ENCODE assay signal across 1 cellular context in the genomic region with DNA sequence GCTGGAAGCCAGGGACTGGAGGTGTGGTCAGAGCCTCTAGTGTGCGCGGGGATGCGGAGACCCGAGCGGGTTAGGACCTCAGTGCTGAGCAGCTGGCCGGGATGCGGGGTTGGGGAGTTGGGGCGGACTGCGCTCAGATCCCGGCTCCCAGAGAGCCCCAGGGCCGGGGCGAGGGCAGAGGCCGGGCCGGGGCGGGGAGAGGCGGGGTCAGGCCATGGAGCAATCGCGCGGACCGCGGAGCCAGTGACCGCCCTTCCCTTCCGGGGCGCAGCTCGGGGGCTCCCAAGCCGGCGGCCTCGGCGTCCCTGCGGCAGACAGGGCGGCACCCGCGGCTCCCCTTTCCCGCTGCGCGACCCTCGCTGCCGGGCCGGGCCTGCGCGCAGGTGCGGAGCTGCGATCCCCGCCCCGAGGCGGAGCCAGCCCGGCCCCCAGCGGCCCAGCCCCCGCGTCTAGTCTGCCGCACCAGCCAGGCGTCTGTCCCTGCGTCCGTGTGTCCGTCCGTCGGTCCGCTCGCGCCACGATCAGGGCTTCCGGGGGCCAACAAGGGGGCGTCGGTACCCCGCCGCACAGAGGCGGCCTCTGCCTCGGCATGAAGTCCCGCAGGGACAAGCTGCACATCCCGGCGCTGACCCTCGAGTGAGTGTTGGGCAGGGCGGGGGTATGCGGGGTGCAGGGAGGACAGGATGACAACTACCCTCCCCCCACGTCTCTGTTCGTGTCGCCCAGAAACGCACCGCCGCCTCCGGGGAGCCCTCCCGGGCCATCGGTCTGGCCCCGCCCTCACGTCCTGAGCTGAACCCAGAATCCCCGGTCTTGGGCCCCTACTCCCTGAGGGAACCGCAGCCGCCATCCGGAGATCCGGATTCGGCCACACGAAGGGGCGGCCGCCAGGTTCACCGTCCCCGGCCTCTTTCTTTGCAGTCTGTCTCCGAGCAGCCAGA.
A peak's percentile ranks its signal among the peaks of the same experiment; 100 is the strongest.
TF ChIP-seq lines count a peak whose summit lies in the region.

No MANE protein-coding gene starts in this region.

TF ChIP-seq in K562, 482 proteins besides CTCF, POLR2A, EP300 and RAD21 (continued from another document and continues in another):
- TF ChIP-seq, protein P1, sequence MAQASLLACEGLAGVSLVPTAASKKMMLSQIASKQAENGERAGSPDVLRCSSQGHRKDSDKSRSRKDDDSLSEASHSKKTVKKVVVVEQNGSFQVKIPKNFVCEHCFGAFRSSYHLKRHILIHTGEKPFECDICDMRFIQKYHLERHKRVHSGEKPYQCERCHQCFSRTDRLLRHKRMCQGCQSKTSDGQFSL (CRISPR knock-in tag; IDR thresholded peaks at IDR 0.05), result no peak; the same call in 1 of the 2 replicates
- TF ChIP-seq, protein P1 (tag; IDR thresholded peaks at IDR 0.05), result no peak
- TF ChIP-seq, protein P2, sequence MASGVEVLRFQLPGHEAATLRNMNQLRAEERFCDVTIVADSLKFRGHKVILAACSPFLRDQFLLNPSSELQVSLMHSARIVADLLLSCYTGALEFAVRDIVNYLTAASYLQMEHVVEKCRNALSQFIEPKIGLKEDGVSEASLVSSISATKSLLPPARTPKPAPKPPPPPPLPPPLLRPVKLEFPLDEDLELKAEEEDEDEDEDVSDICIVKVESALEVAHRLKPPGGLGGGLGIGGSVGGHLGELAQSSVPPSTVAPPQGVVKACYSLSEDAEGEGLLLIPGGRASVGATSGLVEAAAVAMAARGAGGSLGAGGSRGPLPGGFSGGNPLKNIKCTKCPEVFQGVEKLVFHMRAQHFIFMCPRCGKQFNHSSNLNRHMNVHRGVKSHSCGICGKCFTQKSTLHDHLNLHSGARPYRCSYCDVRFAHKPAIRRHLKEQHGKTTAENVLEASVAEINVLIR (CRISPR knock-in tag; IDR thresholded peaks at IDR 0.05), result no peak
- TF ChIP-seq NUFIP1 (IDR thresholded peaks at IDR 0.05; ENCODE audit: partially characterized antibody) (no peak), TBL1XR1 (IDR thresholded peaks at IDR 0.05; ENCODE audit: low read length in 2 of 2) (no peak), KDM1A (IDR thresholded peaks at IDR 0.05) (no peak; a peak in 1 of 4 replicates), SIN3B (IDR thresholded peaks at IDR 0.05; ENCODE audit: low read depth) (0 out of 2 replicates have a peak, but pooled peaks have one; percentile 38), POLR2AphosphoS2 (IDR thresholded peaks at IDR 0.05; ENCODE audit: low read length) (no peak), HCFC1 (IDR thresholded peaks at IDR 0.05; ENCODE audit: low read depth, low read length) (no peak), ZNF644 (tag; IDR thresholded peaks at IDR 0.05; ENCODE audit: low read depth) (no peak), PRPF4 (IDR thresholded peaks at IDR 0.05; ENCODE audit: insufficient read depth, low read depth, low read length, poor library complexity, severe bottlenecking) (no peak), ADNP (tag; IDR thresholded peaks at IDR 0.05) (no peak), NR2F6 (CRISPR knock-in tag; IDR thresholded peaks at IDR 0.05) (no peak), ERF (CRISPR knock-in tag; IDR thresholded peaks at IDR 0.05) (no peak), ZNF175 (CRISPR knock-in tag; IDR thresholded peaks at IDR 0.05; ENCODE audit: low read depth) (no peak), ZC3H4 (CRISPR knock-in tag; IDR thresholded peaks at IDR 0.05; ENCODE audit: borderline replicate concordance) (no peak), SRSF7 (optimal IDR thresholded peaks at IDR 0.05; ENCODE audit: low read depth, low read length) (no peak), ARHGAP35 (IDR thresholded peaks at IDR 0.05; ENCODE audit: partially characterized antibody) (no peak), GABPB2 (CRISPR knock-in tag; conservative IDR thresholded peaks at IDR 0.05) (no peak), NR1H2 (CRISPR knock-in tag; IDR thresholded peaks at IDR 0.05) (0 out of 2 replicates have a peak, but pooled peaks have one; percentile 72), RNF2 (IDR thresholded peaks at IDR 0.05) (no peak), PTTG1 (tag; IDR thresholded peaks at IDR 0.05; ENCODE audit: low read depth) (no peak), BRD9 (IDR thresholded peaks at IDR 0.05; ENCODE audit: low read depth, partially characterized antibody) (no peak), RCOR1 (IDR thresholded peaks at IDR 0.05; ENCODE audit: borderline replicate concordance in 1 of 2, low read depth in 2 of 2, low read length in 2 of 2) (peak in 1 of 2 experiments; percentile 18; a peak in 1 of 4 replicates), NELFE (IDR thresholded peaks at IDR 0.05; ENCODE audit: insufficient read depth, insufficient read length) (no peak), RBM14 (IDR thresholded peaks at IDR 0.05; ENCODE audit: borderline replicate concordance, insufficient read depth, low read depth, low read length) (no peak), MXI1 (IDR thresholded peaks at IDR 0.05; ENCODE audit: low read depth, low read length) (no peak), RBM15 (IDR thresholded peaks at IDR 0.05; ENCODE audit: insufficient read depth, low read length) (no peak), ZNF764 (CRISPR knock-in tag; IDR thresholded peaks at IDR 0.05; ENCODE audit: low read depth) (no peak), RBFOX2 (IDR thresholded peaks at IDR 0.05; ENCODE audit: low read depth, low read length) (peak; percentile 40), NCOA2 (IDR thresholded peaks at IDR 0.05; ENCODE audit: partially characterized antibody in 2 of 2) (no peak), NR3C1 (CRISPR knock-in tag; IDR thresholded peaks at IDR 0.05) (no peak)
- TF ChIP-seq, protein P3, sequence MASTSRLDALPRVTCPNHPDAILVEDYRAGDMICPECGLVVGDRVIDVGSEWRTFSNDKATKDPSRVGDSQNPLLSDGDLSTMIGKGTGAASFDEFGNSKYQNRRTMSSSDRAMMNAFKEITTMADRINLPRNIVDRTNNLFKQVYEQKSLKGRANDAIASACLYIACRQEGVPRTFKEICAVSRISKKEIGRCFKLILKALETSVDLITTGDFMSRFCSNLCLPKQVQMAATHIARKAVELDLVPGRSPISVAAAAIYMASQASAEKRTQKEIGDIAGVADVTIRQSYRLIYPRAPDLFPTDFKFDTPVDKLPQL (IDR thresholded peaks at IDR 0.05; ENCODE audit: extremely low read depth, insufficient read length), result no peak
- TF ChIP-seq, protein P4, sequence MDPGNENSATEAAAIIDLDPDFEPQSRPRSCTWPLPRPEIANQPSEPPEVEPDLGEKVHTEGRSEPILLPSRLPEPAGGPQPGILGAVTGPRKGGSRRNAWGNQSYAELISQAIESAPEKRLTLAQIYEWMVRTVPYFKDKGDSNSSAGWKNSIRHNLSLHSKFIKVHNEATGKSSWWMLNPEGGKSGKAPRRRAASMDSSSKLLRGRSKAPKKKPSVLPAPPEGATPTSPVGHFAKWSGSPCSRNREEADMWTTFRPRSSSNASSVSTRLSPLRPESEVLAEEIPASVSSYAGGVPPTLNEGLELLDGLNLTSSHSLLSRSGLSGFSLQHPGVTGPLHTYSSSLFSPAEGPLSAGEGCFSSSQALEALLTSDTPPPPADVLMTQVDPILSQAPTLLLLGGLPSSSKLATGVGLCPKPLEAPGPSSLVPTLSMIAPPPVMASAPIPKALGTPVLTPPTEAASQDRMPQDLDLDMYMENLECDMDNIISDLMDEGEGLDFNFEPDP (CRISPR knock-in tag; IDR thresholded peaks at IDR 0.05), result no peak
- TF ChIP-seq, protein P5, sequence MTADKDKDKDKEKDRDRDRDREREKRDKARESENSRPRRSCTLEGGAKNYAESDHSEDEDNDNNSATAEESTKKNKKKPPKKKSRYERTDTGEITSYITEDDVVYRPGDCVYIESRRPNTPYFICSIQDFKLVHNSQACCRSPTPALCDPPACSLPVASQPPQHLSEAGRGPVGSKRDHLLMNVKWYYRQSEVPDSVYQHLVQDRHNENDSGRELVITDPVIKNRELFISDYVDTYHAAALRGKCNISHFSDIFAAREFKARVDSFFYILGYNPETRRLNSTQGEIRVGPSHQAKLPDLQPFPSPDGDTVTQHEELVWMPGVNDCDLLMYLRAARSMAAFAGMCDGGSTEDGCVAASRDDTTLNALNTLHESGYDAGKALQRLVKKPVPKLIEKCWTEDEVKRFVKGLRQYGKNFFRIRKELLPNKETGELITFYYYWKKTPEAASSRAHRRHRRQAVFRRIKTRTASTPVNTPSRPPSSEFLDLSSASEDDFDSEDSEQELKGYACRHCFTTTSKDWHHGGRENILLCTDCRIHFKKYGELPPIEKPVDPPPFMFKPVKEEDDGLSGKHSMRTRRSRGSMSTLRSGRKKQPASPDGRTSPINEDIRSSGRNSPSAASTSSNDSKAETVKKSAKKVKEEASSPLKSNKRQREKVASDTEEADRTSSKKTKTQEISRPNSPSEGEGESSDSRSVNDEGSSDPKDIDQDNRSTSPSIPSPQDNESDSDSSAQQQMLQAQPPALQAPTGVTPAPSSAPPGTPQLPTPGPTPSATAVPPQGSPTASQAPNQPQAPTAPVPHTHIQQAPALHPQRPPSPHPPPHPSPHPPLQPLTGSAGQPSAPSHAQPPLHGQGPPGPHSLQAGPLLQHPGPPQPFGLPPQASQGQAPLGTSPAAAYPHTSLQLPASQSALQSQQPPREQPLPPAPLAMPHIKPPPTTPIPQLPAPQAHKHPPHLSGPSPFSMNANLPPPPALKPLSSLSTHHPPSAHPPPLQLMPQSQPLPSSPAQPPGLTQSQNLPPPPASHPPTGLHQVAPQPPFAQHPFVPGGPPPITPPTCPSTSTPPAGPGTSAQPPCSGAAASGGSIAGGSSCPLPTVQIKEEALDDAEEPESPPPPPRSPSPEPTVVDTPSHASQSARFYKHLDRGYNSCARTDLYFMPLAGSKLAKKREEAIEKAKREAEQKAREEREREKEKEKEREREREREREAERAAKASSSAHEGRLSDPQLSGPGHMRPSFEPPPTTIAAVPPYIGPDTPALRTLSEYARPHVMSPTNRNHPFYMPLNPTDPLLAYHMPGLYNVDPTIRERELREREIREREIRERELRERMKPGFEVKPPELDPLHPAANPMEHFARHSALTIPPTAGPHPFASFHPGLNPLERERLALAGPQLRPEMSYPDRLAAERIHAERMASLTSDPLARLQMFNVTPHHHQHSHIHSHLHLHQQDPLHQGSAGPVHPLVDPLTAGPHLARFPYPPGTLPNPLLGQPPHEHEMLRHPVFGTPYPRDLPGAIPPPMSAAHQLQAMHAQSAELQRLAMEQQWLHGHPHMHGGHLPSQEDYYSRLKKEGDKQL (CRISPR knock-in tag; IDR thresholded peaks at IDR 0.05; ENCODE audit: borderline replicate concordance), result no peak
- TF ChIP-seq, protein P6, sequence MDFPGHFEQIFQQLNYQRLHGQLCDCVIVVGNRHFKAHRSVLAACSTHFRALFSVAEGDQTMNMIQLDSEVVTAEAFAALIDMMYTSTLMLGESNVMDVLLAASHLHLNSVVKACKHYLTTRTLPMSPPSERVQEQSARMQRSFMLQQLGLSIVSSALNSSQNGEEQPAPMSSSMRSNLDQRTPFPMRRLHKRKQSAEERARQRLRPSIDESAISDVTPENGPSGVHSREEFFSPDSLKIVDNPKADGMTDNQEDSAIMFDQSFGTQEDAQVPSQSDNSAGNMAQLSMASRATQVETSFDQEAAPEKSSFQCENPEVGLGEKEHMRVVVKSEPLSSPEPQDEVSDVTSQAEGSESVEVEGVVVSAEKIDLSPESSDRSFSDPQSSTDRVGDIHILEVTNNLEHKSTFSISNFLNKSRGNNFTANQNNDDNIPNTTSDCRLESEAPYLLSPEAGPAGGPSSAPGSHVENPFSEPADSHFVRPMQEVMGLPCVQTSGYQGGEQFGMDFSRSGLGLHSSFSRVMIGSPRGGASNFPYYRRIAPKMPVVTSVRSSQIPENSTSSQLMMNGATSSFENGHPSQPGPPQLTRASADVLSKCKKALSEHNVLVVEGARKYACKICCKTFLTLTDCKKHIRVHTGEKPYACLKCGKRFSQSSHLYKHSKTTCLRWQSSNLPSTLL (IDR thresholded peaks at IDR 0.05), result no peak
- TF ChIP-seq, protein P7, sequence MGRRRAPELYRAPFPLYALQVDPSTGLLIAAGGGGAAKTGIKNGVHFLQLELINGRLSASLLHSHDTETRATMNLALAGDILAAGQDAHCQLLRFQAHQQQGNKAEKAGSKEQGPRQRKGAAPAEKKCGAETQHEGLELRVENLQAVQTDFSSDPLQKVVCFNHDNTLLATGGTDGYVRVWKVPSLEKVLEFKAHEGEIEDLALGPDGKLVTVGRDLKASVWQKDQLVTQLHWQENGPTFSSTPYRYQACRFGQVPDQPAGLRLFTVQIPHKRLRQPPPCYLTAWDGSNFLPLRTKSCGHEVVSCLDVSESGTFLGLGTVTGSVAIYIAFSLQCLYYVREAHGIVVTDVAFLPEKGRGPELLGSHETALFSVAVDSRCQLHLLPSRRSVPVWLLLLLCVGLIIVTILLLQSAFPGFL (CRISPR knock-in tag; IDR thresholded peaks at IDR 0.05), result no peak
- TF ChIP-seq, protein P8, sequence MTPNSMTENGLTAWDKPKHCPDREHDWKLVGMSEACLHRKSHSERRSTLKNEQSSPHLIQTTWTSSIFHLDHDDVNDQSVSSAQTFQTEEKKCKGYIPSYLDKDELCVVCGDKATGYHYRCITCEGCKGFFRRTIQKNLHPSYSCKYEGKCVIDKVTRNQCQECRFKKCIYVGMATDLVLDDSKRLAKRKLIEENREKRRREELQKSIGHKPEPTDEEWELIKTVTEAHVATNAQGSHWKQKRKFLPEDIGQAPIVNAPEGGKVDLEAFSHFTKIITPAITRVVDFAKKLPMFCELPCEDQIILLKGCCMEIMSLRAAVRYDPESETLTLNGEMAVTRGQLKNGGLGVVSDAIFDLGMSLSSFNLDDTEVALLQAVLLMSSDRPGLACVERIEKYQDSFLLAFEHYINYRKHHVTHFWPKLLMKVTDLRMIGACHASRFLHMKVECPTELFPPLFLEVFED (CRISPR knock-in tag; conservative IDR thresholded peaks at IDR 0.05), result no peak
- TF ChIP-seq, protein P9, sequence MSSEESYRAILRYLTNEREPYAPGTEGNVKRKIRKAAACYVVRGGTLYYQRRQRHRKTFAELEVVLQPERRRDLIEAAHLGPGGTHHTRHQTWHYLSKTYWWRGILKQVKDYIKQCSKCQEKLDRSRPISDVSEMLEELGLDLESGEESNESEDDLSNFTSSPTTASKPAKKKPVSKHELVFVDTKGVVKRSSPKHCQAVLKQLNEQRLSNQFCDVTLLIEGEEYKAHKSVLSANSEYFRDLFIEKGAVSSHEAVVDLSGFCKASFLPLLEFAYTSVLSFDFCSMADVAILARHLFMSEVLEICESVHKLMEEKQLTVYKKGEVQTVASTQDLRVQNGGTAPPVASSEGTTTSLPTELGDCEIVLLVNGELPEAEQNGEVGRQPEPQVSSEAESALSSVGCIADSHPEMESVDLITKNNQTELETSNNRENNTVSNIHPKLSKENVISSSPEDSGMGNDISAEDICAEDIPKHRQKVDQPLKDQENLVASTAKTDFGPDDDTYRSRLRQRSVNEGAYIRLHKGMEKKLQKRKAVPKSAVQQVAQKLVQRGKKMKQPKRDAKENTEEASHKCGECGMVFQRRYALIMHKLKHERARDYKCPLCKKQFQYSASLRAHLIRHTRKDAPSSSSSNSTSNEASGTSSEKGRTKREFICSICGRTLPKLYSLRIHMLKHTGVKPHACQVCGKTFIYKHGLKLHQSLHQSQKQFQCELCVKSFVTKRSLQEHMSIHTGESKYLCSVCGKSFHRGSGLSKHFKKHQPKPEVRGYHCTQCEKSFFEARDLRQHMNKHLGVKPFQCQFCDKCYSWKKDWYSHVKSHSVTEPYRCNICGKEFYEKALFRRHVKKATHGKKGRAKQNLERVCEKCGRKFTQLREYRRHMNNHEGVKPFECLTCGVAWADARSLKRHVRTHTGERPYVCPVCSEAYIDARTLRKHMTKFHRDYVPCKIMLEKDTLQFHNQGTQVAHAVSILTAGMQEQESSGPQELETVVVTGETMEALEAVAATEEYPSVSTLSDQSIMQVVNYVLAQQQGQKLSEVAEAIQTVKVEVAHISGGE (CRISPR knock-in tag; IDR thresholded peaks at IDR 0.05), result peak in 1 of 3 experiments; percentile 52; a peak in 1 of 6 replicates
